19 cellular contexts compared by ENCODE assay signal in the genomic region with DNA sequence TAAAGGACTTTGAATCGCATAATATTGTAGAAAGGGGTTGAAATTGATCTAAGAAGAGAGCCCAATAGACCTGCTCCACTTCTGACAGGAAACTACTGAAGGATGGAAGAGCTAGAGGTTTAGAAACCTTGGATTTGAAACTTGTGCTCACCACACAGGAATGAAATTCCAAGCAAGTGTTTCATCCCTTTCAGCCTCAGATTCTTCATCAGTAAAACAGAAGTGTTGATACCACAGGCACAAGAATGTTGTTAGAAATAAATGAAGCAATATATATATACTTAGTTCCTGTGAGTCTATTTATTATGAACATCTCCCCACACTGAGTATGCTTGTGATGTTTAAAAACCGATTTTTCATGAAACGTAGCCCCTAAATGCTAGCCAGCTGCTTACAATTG. TPM values are rescaled to one million over a fixed set of nuclear protein-coding genes. Genes with fewer than 3 reads are reported as not detected.
DNase-seq lines count a peak whose midpoint lies in the region; ATAC-seq and TF ChIP-seq lines count a peak whose summit lies in the region.
"Had no signal": no experiment of that assay in that cellular context is flagged by ENCODE, and none has a peak within 500 bp of the region (broad histone marks: within the 10 kb centered on the region; RNA-seq: fewer than 3 reads in every experiment).

No MANE protein-coding gene starts in this region.

- no peak overlapping the region for H3K4me2 ChIP-seq in mesendoderm (ENCODE audit: low read length)

- TF ChIP-seq EP300 in esophagus muscularis mucosa (IDR thresholded peaks at IDR 0.05) = no peak

- H4K5ac ChIP-seq in mesendoderm (ENCODE audit: low read length) = no peak overlapping the region

- no peak for TF ChIP-seq CTCF in BJ (IDR thresholded peaks at IDR 0.05; ENCODE audit: insufficient read depth, low read depth, low read length)
- TF ChIP-seq CTCF in esophagus muscularis mucosa (IDR thresholded peaks at IDR 0.05) = no peak

- H2BK5ac ChIP-seq in mesendoderm (ENCODE audit: low read length) = no peak overlapping the region

- H3K79me1 ChIP-seq in mesendoderm (ENCODE audit: low read length) = no peaks in the 10 kb centered on the region

- no peak for TF ChIP-seq POLR2A in esophagus muscularis mucosa (IDR thresholded peaks at IDR 0.05; ENCODE audit: low read depth)

- H3K4me1 ChIP-seq in esophagus muscularis mucosa (peaks cover 8 to 52% (median 42%) of the 10 kb centered on the region in 4 donors), mesendoderm (ENCODE audit: control insufficient read depth, low read depth, low read length) (no peaks in the 10 kb centered on the region)
- H3K4me1 ChIP-seq: BE2C had no signal

- WGBS in esophagus muscularis mucosa = 53% methylated on average over 3 of the region's 3 CpGs
- WGBS in mesendoderm (ENCODE audit: extremely low coverage, insufficient coverage, low lambda C conversion rate) = no CpG with 5 or more reads among the region's 3 CpGs

- no peak overlapping the region for H4K8ac ChIP-seq in mesendoderm (ENCODE audit: low read depth, low read length)

- POLR2A ChIA-PET in BJ (lab: Charles Lee) = interaction anchor here (0.6 kb wide), 1 partner anchor 141 kb away, joined by 9 read pairs; no protein-coding TSS in a partner anchor

- H3K9ac ChIP-seq in mesendoderm (ENCODE audit: low read length) = no peak overlapping the region

- ATAC-seq in GM21423 (IDR thresholded peaks at IDR 0.05; ENCODE audit: unreplicated experiment) (no peak), GM19035 (IDR thresholded peaks at IDR 0.05; ENCODE audit: unreplicated experiment) (no peak)
- ATAC-seq: effector memory CD8-positive, alpha-beta T cell; heart right ventricle; right cardiac atrium had no signal

- H3K56ac ChIP-seq in mesendoderm (ENCODE audit: low read length) = no peak overlapping the region

- H3K4me3 ChIP-seq in BJ (ENCODE audit: low read depth, low read length) = no peak overlapping the region
- no peak overlapping the region for H3K4me3 ChIP-seq in esophagus muscularis mucosa
- no peak overlapping the region for H3K4me3 ChIP-seq in mesendoderm (ENCODE audit: low read length)
- H3K4me3 ChIP-seq: heart right ventricle had no signal

- intact Hi-C loops in esophagus muscularis mucosa (cut with DNase I) = loop anchor here (5.0 to 10.0 kb wide), 3 partner anchors 314 to 641 kb away; a partner anchor contains a TSS

- CTCF ChIA-PET in BJ (lab: Yijun Ruan, JAX) = interaction anchor here (1.4 to 1.5 kb wide), 2 partner anchors 10 to 198 kb away, joined by 3 to 4 read pairs; no protein-coding TSS in a partner anchor

- H3K18ac ChIP-seq in mesendoderm (ENCODE audit: low read length) = no peak overlapping the region

- H3K36me3 ChIP-seq in BJ (ENCODE audit: control insufficient read depth, insufficient read depth, low read length) (no peaks in the 10 kb centered on the region), esophagus muscularis mucosa (no peaks in the 10 kb centered on the region), mesendoderm (ENCODE audit: control insufficient read depth, insufficient read depth, low read length) (no peaks in the 10 kb centered on the region)
- H3K36me3 ChIP-seq: BE2C, heart right ventricle had no signal

- H3K27me3 ChIP-seq in BJ (ENCODE audit: control insufficient read depth, insufficient read depth, low read length) (no peaks in the 10 kb centered on the region), esophagus muscularis mucosa (no peaks in the 10 kb centered on the region), mesendoderm (ENCODE audit: insufficient read depth, low read length, poor library complexity) (no peaks in the 10 kb centered on the region)
- H3K27me3 ChIP-seq: BE2C, heart right ventricle had no signal

- no peak overlapping the region for H3K4ac ChIP-seq in mesendoderm (ENCODE audit: low read depth, low read length)

- no peak overlapping the region for H2BK120ac ChIP-seq in mesendoderm (ENCODE audit: low read depth, low read length)

- no peak overlapping the region for H3K23ac ChIP-seq in mesendoderm (ENCODE audit: low read length)

- H2AK5ac ChIP-seq in mesendoderm (ENCODE audit: low read length) = no peak overlapping the region

- peak overlapping the region in 3 of 4 donors; percentile 55 to 57 (median 57) for H3K27ac ChIP-seq in esophagus muscularis mucosa (replicated peaks in 1 of 4)
- H3K27ac ChIP-seq in mesendoderm (ENCODE audit: low read depth, low read length) = no peak overlapping the region
- H3K27ac ChIP-seq: heart right ventricle had no signal

- DNase-seq in BJ (ENCODE audit: low read depth) = peak; percentile 29
- peak; percentile 2 for DNase-seq in RKO (ENCODE audit: low spot score)
- DNase-seq in esophagus muscularis mucosa (ENCODE audit: extremely low spot score) = no peak
- peak; percentile 22 for DNase-seq in mesendoderm
- no peak for DNase-seq in superior temporal gyrus (ENCODE audit: extremely low spot score)
- no peak for DNase-seq in NCI-H748 treated with DMSO at 0.1 percent for 48 hours (lab: John Stamatoyannopoulos, UW)
- DNase-seq: activated T-cell treated with anti-CD3 and anti-CD28 coated beads, Interleukin-2, amount 50 U/mL, for 1 hour; BE2C; caudate nucleus; effector memory CD8-positive, alpha-beta T cell; heart right ventricle; islet precursor cell; NCI-H1930; NCI-H524; right cardiac atrium; stimulated activated CD4-positive, alpha-beta T cell treated with anti-CD3 and anti-CD28 coated beads, Interleukin-2, amount 100 ng/mL, for 24 hours; substantia nigra had no signal

- H3K9me3 ChIP-seq in esophagus muscularis mucosa = no peaks in the 10 kb centered on the region
- H3K9me3 ChIP-seq: BE2C, heart right ventricle had no signal

- H2BK15ac ChIP-seq in mesendoderm (replicated peaks; ENCODE audit: low read depth) = no peak overlapping the region

- no peaks in the 10 kb centered on the region for H3K79me2 ChIP-seq in mesendoderm (ENCODE audit: control insufficient read depth, insufficient read depth, low read length)

RNA-seq across cellular contexts. Expression of a gene that starts 43.8 kb away (rescaled TPM):
- polyA plus RNA-seq in BJ (2011; rRNA removed) = 71.3 and 84.0 TPM in 2 replicates
- 69.9 and 92.2 TPM in 2 replicates for polyA minus RNA-seq in BJ (2011; rRNA and poly(A)+ RNA removed)
- total RNA-seq in esophagus muscularis mucosa = 10 to 100 TPM; 20.3 to 29.8 (median 24.8) TPM
- polyA plus RNA-seq in mesendoderm (2013, experiment 1 of 2) = 71.2 TPM
- polyA plus RNA-seq in mesendoderm (2013, experiment 2 of 2) = 67.2 TPM

Comparison
In these comparisons a context has a peak if more than half of its experiments do, and no peak if none do; other contexts are left out.
1. DNase-seq: peak in BJ (single experiment), RKO (single experiment) and mesendoderm (single experiment); none in esophagus muscularis mucosa (single experiment), superior temporal gyrus (single experiment) and NCI-H748 treated with DMSO at 0.1 percent for 48 hours (single experiment).